In the genomic region with DNA sequence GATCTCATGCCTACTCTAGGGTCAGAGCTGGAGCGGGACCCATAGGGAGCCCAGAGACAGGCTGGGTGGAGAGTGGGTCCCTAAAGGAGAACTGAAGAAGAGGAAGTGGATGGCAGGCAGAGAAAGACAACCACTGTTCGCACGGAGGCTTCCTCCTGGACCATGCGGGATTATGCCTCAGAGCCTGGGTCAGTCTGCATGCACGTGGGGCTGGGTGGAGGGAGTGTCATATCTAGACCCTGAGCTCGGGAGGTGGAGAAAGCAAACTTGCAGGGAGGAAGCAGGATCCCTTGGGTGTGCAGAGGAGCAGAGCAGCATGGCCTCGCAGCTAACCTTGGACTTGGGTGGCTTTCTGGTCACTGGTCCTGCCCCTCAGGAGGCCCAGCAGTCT, we compare ENCODE assay signal across 8 cellular contexts.
DNase-seq lines count a peak whose midpoint lies in the region; ATAC-seq lines count a peak whose summit lies in the region.

No MANE protein-coding gene starts in this region.

- H3K36me3 Mint-ChIP-seq in activated naive CD8-positive, alpha-beta T cell treated with anti-CD3 and anti-CD28 coated beads, Interleukin-2, amount 10 ng/mL, durations not matched to agents 7 days and 5 days = no peaks in the 10 kb centered on the region
- H3K36me3 Mint-ChIP-seq in naive B cell = peaks cover 0 to 6% of the 10 kb centered on the region in 2 donors

- H3K27me3 Mint-ChIP-seq in activated naive CD8-positive, alpha-beta T cell treated with anti-CD3 and anti-CD28 coated beads, Interleukin-2, amount 10 ng/mL, durations not matched to agents 7 days and 5 days = no peaks in the 10 kb centered on the region
- H3K27me3 Mint-ChIP-seq in naive B cell = no peaks in the 10 kb centered on the region

- POLR2A ChIA-PET in activated naive CD8-positive, alpha-beta T cell treated with anti-CD3 and anti-CD28 coated beads, Interleukin-2, amount 10 ng/mL, durations not matched to agents 7 days and 5 days (lab: Charles Lee) = interaction anchor here (0.6 kb wide), 1 partner anchor 1642 kb away, joined by 4 read pairs; no protein-coding TSS in a partner anchor

- peaks cover 12% of the 10 kb centered on the region for H3K4me1 Mint-ChIP-seq in activated naive CD8-positive, alpha-beta T cell treated with anti-CD3 and anti-CD28 coated beads, Interleukin-2, amount 10 ng/mL, durations not matched to agents 7 days and 5 days
- peaks cover 55 to 60% (median 58%) of the 10 kb centered on the region in 3 donors for H3K4me1 Mint-ChIP-seq in naive B cell

- peak; percentile 32 for DNase-seq in GF-D8 (lab: John Stamatoyannopoulos, UW)
- DNase-seq in activated naive CD8-positive, alpha-beta T cell treated with anti-CD3 and anti-CD28 coated beads, Interleukin-2, amount 10 ng/mL, durations not matched to agents 7 days and 5 days = no peak
- peak; percentile 21 for DNase-seq in naive B cell
- no peak for DNase-seq in kidney tubule cell (ENCODE audit: low spot score)
- no peak for DNase-seq in middle frontal gyrus (ENCODE audit: extremely low spot score, low spot score)
- no peak for DNase-seq in NCI-H2171 treated with DMSO at 0.1 percent for 48 hours (lab: John Stamatoyannopoulos, UW)

- ATAC-seq in HG03066 (IDR thresholded peaks at IDR 0.05; ENCODE audit: low read depth, unreplicated experiment) (peak; percentile 41), naive B cell (ENCODE audit: low read depth in 2 of 2) (peak; percentile 69 to 75), HG03442 (IDR thresholded peaks at IDR 0.05; ENCODE audit: unreplicated experiment) (no peak)
- no peak for ATAC-seq in activated naive CD8-positive, alpha-beta T cell treated with anti-CD3 and anti-CD28 coated beads, Interleukin-2, amount 10 ng/mL, durations not matched to agents 7 days and 5 days (ENCODE audit: low read depth)

- no peak overlapping the region for H3K4me3 Mint-ChIP-seq in activated naive CD8-positive, alpha-beta T cell treated with anti-CD3 and anti-CD28 coated beads, Interleukin-2, amount 10 ng/mL, durations not matched to agents 7 days and 5 days
- peak overlapping the region; percentile 13 to 85 (median 72) for H3K4me3 Mint-ChIP-seq in naive B cell

- peak overlapping the region; percentile 82 for H3K27ac Mint-ChIP-seq in activated naive CD8-positive, alpha-beta T cell treated with anti-CD3 and anti-CD28 coated beads, Interleukin-2, amount 10 ng/mL, durations not matched to agents 7 days and 5 days
- H3K27ac Mint-ChIP-seq in naive B cell = peak overlapping the region in 5 of 6 donors; percentile 60 to 97 (median 91)

- H3K9me3 Mint-ChIP-seq in activated naive CD8-positive, alpha-beta T cell treated with anti-CD3 and anti-CD28 coated beads, Interleukin-2, amount 10 ng/mL, durations not matched to agents 7 days and 5 days = no peaks in the 10 kb centered on the region
- H3K9me3 Mint-ChIP-seq in naive B cell = peaks cover 0 to 4% (median 0%) of the 10 kb centered on the region in 7 donors

Comparison
In these comparisons a context has a peak if more than half of its experiments do, and no peak if none do; other contexts are left out.
1. DNase-seq: peak in GF-D8 (single experiment) and naive B cell (single experiment); none in activated naive CD8-positive, alpha-beta T cell treated with anti-CD3 and anti-CD28 coated beads, Interleukin-2, amount 10 ng/mL, durations not matched to agents 7 days and 5 days (single experiment), kidney tubule cell (single experiment), middle frontal gyrus (single experiment) and NCI-H2171 treated with DMSO at 0.1 percent for 48 hours (single experiment).
2. ATAC-seq: peak in HG03066 (single experiment) and naive B cell (2 of 2); none in activated naive CD8-positive, alpha-beta T cell treated with anti-CD3 and anti-CD28 coated beads, Interleukin-2, amount 10 ng/mL, durations not matched to agents 7 days and 5 days (single experiment) and HG03442 (single experiment).